Comparison of ENCODE assay signal across 8 cellular contexts in the genomic region with DNA sequence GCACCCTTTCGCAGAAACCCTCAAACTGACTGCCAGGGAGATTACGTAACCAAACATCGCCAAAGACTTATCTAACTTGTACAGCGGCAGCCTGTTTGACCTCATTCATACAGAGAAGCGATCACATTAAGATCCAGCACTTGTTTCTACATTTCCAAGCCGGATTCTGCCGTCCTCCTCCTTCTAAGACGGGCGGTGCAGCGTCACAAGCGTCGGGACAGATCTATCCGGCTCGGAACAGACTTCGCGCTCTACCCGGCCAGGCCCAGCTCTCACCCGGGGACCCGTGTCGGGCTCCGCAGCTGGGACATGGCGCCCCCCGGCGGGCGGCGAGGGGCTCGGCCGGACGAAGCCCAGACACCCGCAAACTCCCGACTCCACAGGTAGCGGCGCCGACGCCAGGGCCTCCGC. TPM values are rescaled to one million over a fixed set of nuclear protein-coding genes. Genes with fewer than 3 reads are reported as not detected.
DNase-seq lines count a peak whose midpoint lies in the region; ATAC-seq and TF ChIP-seq lines count a peak whose summit lies in the region.

No MANE protein-coding gene starts in this region.

- peak; percentile 68 for TF ChIP-seq CTCF in choroid plexus epithelial cell (conservative IDR thresholded peaks at IDR 0.05; ENCODE audit: low read depth, low read length)

- H3K4me3 ChIP-seq in choroid plexus epithelial cell (ENCODE audit: low read depth, low read length) = peak overlapping the region; percentile 61

- intact Hi-C loops in left colon (cut with DNase I, micrococcal nuclease) = loop anchor here in 1 of 2 donors (5.0 to 10.0 kb wide), 2 partner anchors 263 to 355 kb away; a partner anchor contains a TSS

- ATAC-seq in GM18868 (IDR thresholded peaks at IDR 0.05; ENCODE audit: unreplicated experiment) (peak; percentile 69), HG03108 (IDR thresholded peaks at IDR 0.05; ENCODE audit: unreplicated experiment) (peak; percentile 68), left colon (peak; percentile 75)

- peak; percentile 92 for DNase-seq in AG08395 (ENCODE audit: low spot score)
- peak; percentile 83 for DNase-seq in NCI-H226
- DNase-seq in activated CD4-positive, alpha-beta T cell treated with anti-CD3 and anti-CD28 coated beads for 4 hours = peak; percentile 81 to 86
- peak; percentile 87 for DNase-seq in choroid plexus epithelial cell (ENCODE audit: low read depth)
- DNase-seq in left colon = peak; percentile 87 to 89
- peak; percentile 61 to 76 (median 70) for DNase-seq in stimulated activated CD4-positive, alpha-beta T cell treated with anti-CD3 and anti-CD28 coated beads, Interleukin-1b, Interleukin-23, amount 100 ng/mL, for 24 hours (ENCODE audit: low read depth in 4 of 4, low spot score in 1 of 4)

RNA-seq across cellular contexts. Expression of a gene that starts 0.4 kb away (rescaled TPM):
- total RNA-seq in left colon = 100 to 1,000 TPM; 126 to 147 TPM

RNA-seq across cellular contexts. Expression of a gene that starts 37.8 kb away (rescaled TPM):
- total RNA-seq in left colon = 10 to 100 TPM; 19.7 to 20.9 TPM

RNA-seq across cellular contexts. Expression of a gene that starts 51.0 kb away (rescaled TPM):
- 1,000 to 10,000 TPM; 1,049 to 1,320 TPM for total RNA-seq in left colon

Comparison
In these comparisons a context has a peak if more than half of its experiments do, and no peak if none do; other contexts are left out.
1. Peak in every context shown above with its lines: DNase-seq, ATAC-seq and H3K4me3 ChIP-seq.